ENCODE assay signal across 17 cellular contexts in the genomic region with DNA sequence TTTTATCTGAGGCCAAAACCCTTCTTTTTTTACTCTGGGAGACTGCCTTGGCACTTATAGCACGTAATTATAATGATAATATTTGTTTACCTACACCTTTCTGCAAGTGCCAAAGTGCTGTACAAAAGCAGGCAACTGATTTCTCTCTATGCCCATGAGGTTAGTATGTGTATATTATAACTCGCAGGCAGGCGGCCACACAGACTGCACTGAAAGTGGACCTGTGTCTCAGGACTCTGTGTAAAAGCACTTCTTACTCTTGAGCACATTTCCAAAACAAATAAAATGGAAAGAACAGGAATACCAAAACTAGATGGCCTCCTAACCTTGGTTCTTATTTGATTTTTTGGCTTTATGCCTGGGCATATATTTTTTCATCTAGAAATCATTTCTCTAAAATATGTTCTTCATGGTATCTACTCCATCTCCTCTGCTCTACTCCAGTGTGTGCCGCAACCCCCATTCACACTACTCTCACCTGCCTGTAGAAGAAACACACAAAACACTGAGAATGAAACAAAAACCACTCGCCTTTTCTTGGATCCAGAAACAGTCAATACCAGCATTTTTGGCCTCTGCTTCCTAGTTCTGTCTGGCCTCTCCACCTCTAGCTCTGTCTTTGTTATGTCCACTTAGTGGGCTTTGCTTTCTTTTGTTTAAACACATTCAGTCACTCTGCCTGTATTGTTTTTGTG.
DNase-seq lines count a peak whose midpoint lies in the region; ATAC-seq and TF ChIP-seq lines count a peak whose summit lies in the region.
"Had no signal": no experiment of that assay in that cellular context is flagged by ENCODE, and none has a peak within 500 bp of the region (broad histone marks: within the 10 kb centered on the region; RNA-seq: fewer than 3 reads in every experiment).

No MANE protein-coding gene starts in this region.

- no peak overlapping the region for H3K4me3 Mint-ChIP-seq in activated CD8-positive, alpha-beta T cell treated with anti-CD3 and anti-CD28 coated beads for 36 hours
- H3K4me3 Mint-ChIP-seq: CD4-positive, alpha-beta memory T cell; HFFc6; stimulated activated naive CD8-positive, alpha-beta T cell treated with anti-CD3 and anti-CD28 coated beads, Interleukin-15, amount 100 ng/mL, for 72 hours had no signal

- POLR2A ChIA-PET in activated CD8-positive, alpha-beta T cell treated with anti-CD3 and anti-CD28 coated beads for 36 hours (lab: Charles Lee) = no interaction called here

- no peak overlapping the region for H3K27ac Mint-ChIP-seq in activated CD8-positive, alpha-beta T cell treated with anti-CD3 and anti-CD28 coated beads for 36 hours
- H3K27ac Mint-ChIP-seq: CD4-positive, alpha-beta memory T cell; HFFc6; stimulated activated naive CD8-positive, alpha-beta T cell treated with anti-CD3 and anti-CD28 coated beads, Interleukin-15, amount 100 ng/mL, for 72 hours had no signal

- H3K36me3 Mint-ChIP-seq in activated CD8-positive, alpha-beta T cell treated with anti-CD3 and anti-CD28 coated beads for 36 hours (ENCODE audit: low read depth) = no peaks in the 10 kb centered on the region
- H3K36me3 Mint-ChIP-seq: CD4-positive, alpha-beta memory T cell had no signal

- no peaks in the 10 kb centered on the region for H3K9me3 ChIP-seq in iPS-20b (ENCODE audit: insufficient read depth, low read depth, low read length)
- H3K9me3 ChIP-seq: ovary, upper lobe of left lung had no signal

- H3K9me3 Mint-ChIP-seq in activated CD8-positive, alpha-beta T cell treated with anti-CD3 and anti-CD28 coated beads for 36 hours = no peaks in the 10 kb centered on the region
- H3K9me3 Mint-ChIP-seq: HFFc6 had no signal

- H3K4me1 ChIP-seq in iPS-20b (ENCODE audit: insufficient read depth, low read length) = peaks cover 14% of the 10 kb centered on the region; the same call in 1 of the 2 replicates
- H3K4me1 ChIP-seq: upper lobe of left lung had no signal

- intact Hi-C loops in activated CD8-positive, alpha-beta T cell treated with anti-CD3 and anti-CD28 coated beads for 36 hours (cut with micrococcal nuclease) = no loop called here

- no peaks in the 10 kb centered on the region for H3K36me3 ChIP-seq in iPS-20b (ENCODE audit: insufficient read depth, low read depth, low read length)
- H3K36me3 ChIP-seq: ovary, upper lobe of left lung, WERI-Rb-1 had no signal

- ATAC-seq in GM21515 (IDR thresholded peaks at IDR 0.05; ENCODE audit: unreplicated experiment) = no peak
- ATAC-seq in activated CD8-positive, alpha-beta T cell treated with anti-CD3 and anti-CD28 coated beads for 36 hours = no peak
- ATAC-seq: stimulated activated naive CD8-positive, alpha-beta T cell treated with anti-CD3 and anti-CD28 coated beads, Interleukin-15, amount 100 ng/mL, for 72 hours had no signal

- DNase-seq in DMS79 treated with DMSO at 0.1 percent for 48 hours (lab: John Stamatoyannopoulos, UW) (peak; percentile 60), NCI-H1436 (lab: John Stamatoyannopoulos, UW) (peak; percentile 62), NCI-H774 (lab: John Stamatoyannopoulos, UW) (peak; percentile 51), coronary artery (ENCODE audit: low spot score) (no peak), EL (no peak)
- DNase-seq in activated CD8-positive, alpha-beta T cell treated with anti-CD3 and anti-CD28 coated beads for 36 hours = no peak
- DNase-seq: activated CD4-positive, alpha-beta T cell treated with anti-CD3 and anti-CD28 coated beads, Interleukin-2, amount 50 U/mL, for 48 hours; activated naive CD4-positive, alpha-beta T cell treated with anti-CD3 and anti-CD28 coated beads, Interleukin-2, amount 50 U/mL, for 16 hours; CD4-positive, alpha-beta memory T cell; HFFc6; ovary; stimulated activated naive CD8-positive, alpha-beta T cell treated with anti-CD3 and anti-CD28 coated beads, Interleukin-15, amount 100 ng/mL, for 72 hours; T-helper 1 cell; upper lobe of left lung; WERI-Rb-1 had no signal

- H3K9ac ChIP-seq in iPS-20b (ENCODE audit: low read depth, low read length) = no peak overlapping the region

- no peak overlapping the region for H3K27ac ChIP-seq in iPS-20b (ENCODE audit: low read length)
- H3K27ac ChIP-seq in coronary artery = no peak overlapping the region
- H3K27ac ChIP-seq: ovary, upper lobe of left lung, WERI-Rb-1 had no signal

- no peaks in the 10 kb centered on the region for H3K27me3 Mint-ChIP-seq in activated CD8-positive, alpha-beta T cell treated with anti-CD3 and anti-CD28 coated beads for 36 hours
- H3K27me3 Mint-ChIP-seq: CD4-positive, alpha-beta memory T cell; stimulated activated naive CD8-positive, alpha-beta T cell treated with anti-CD3 and anti-CD28 coated beads, Interleukin-15, amount 100 ng/mL, for 72 hours had no signal

- H3K4me3 ChIP-seq in iPS-20b (ENCODE audit: low read length) (0 out of 2 replicates have a peak overlapping the region, but pooled peaks have one; percentile 7), coronary artery (no peak overlapping the region)
- H3K4me3 ChIP-seq: ovary, upper lobe of left lung had no signal

- CTCF ChIA-PET in activated CD8-positive, alpha-beta T cell treated with anti-CD3 and anti-CD28 coated beads for 36 hours (lab: Charles Lee) = no interaction called here

- H3K27me3 ChIP-seq in iPS-20b (ENCODE audit: insufficient read depth, low read length) = no peaks in the 10 kb centered on the region
- H3K27me3 ChIP-seq: ovary, upper lobe of left lung had no signal

- TF ChIP-seq CTCF in coronary artery (IDR thresholded peaks at IDR 0.05) = no peak
- no peak for TF ChIP-seq CTCF in activated CD8-positive, alpha-beta T cell treated with anti-CD3 and anti-CD28 coated beads for 36 hours (IDR thresholded peaks at IDR 0.05)

- no peaks in the 10 kb centered on the region for H3K4me1 Mint-ChIP-seq in activated CD8-positive, alpha-beta T cell treated with anti-CD3 and anti-CD28 coated beads for 36 hours (ENCODE audit: low read depth)
- H3K4me1 Mint-ChIP-seq: CD4-positive, alpha-beta memory T cell; stimulated activated naive CD8-positive, alpha-beta T cell treated with anti-CD3 and anti-CD28 coated beads, Interleukin-15, amount 100 ng/mL, for 72 hours had no signal

Comparison
In these comparisons a context has a peak if more than half of its experiments do, and no peak if none do; other contexts are left out.
1. DNase-seq: peak in DMS79 treated with DMSO at 0.1 percent for 48 hours (single experiment), NCI-H1436 (single experiment) and NCI-H774 (single experiment); none in coronary artery (single experiment), EL (single experiment) and activated CD8-positive, alpha-beta T cell treated with anti-CD3 and anti-CD28 coated beads for 36 hours (single experiment).